8 cellular contexts compared by ENCODE assay signal in the genomic region with DNA sequence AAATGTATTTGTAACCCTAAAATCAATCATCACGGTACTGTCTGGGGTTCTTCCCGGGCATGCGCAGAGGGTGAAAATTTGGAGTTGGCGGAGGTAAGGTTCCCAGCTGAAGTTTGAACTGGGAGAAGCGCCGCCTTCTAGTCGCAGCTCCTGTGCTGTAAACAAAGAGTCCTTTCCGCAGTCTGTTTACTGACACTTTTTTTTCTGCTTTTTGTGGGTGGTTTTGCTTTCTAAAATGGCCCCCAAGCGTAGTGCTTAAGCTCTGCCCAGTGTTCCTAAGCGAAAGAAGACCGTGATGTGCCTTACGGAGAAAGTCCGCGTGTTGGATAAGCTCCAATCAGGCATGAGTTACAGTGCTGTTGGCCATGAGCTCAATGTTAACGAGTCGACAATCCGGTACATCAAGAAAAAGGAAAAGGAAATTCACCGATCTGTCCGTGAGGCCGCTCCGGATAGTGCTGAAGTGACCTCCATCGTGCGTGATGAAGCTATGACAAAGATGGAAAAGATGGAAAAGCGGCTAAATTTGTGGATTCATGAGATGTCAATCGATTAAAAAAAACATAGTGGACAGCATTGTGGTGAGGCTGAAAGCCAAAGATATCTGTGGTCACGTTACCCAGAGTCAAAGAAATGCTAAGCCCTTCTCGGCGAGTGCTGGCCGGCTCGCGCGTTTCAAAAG. TPM values are rescaled to one million over a fixed set of nuclear protein-coding genes. Genes with fewer than 3 reads are reported as not detected.
DNase-seq lines count a peak whose midpoint lies in the region; ATAC-seq, FAIRE-seq and TF ChIP-seq lines count a peak whose summit lies in the region.

No MANE protein-coding gene starts in this region.

- H3K4me1 Mint-ChIP-seq in neural progenitor cell: peaks cover 19% of the 10 kb centered on the region

- H3K27me3 Mint-ChIP-seq in neural progenitor cell (ENCODE audit: insufficient read depth, low read depth): peaks cover 6% of the 10 kb centered on the region

- H3K36me3 Mint-ChIP-seq in neural progenitor cell: peaks cover 19% of the 10 kb centered on the region

- peak overlapping the region; percentile 57 for H3K4me3 ChIP-seq in neural progenitor cell

- peaks cover 7% of the 10 kb centered on the region for H4K20me1 ChIP-seq in neural progenitor cell (ENCODE audit: low read depth)

- peak overlapping the region; percentile 16 for H3K9ac ChIP-seq in neural progenitor cell

- in situ Hi-C loops in KBM-7 (cut with MboI; ENCODE audit: low pct_unique_long_range_greater_than_20kb, low sequenced_read_pairs): no loop called here

- H3K9me3 ChIP-seq in neural progenitor cell (ENCODE audit: low read depth): no peaks in the 10 kb centered on the region

- H3F3A ChIP-seq in neural progenitor cell (ENCODE audit: low read depth): peaks cover 15% of the 10 kb centered on the region

- FAIRE-seq in GM19239 (lab: Jason Lieb, UNC): no peak

- H3K36me3 ChIP-seq in neural progenitor cell: no peaks in the 10 kb centered on the region

- H3K27me3 ChIP-seq in foreskin keratinocyte (no peaks in the 10 kb centered on the region), neural progenitor cell (peaks cover 3% of the 10 kb centered on the region)

- peak; percentile 72 for ATAC-seq in HG03196 (IDR thresholded peaks at IDR 0.05; ENCODE audit: unreplicated experiment)
- peak; percentile 86 for ATAC-seq in foreskin keratinocyte

- H3K4me3 Mint-ChIP-seq in neural progenitor cell: peak overlapping the region; percentile 94

- H3K79me2 ChIP-seq in neural progenitor cell (ENCODE audit: low read depth): peaks cover 43% of the 10 kb centered on the region

- H3K4me2 ChIP-seq in neural progenitor cell: peak overlapping the region; percentile 78

- H3K4me1 ChIP-seq in foreskin keratinocyte: no peaks in the 10 kb centered on the region
- no peaks in the 10 kb centered on the region for H3K4me1 ChIP-seq in neural progenitor cell

- peak overlapping the region; percentile 97 for H2AFZ ChIP-seq in neural progenitor cell (replicated peaks)

- H3K9me3 Mint-ChIP-seq in neural progenitor cell: peaks cover 15% of the 10 kb centered on the region

- TF ChIP-seq CTCF in foreskin keratinocyte (conservative IDR thresholded peaks at IDR 0.05) (no peak), neural progenitor cell (IDR thresholded peaks at IDR 0.05) (no peak)

- peak overlapping the region; percentile 19 for H3K27ac Mint-ChIP-seq in neural progenitor cell

- H3K27ac ChIP-seq in foreskin keratinocyte (peak overlapping the region; percentile 92), neural progenitor cell (peak overlapping the region; percentile 7)

- DNase-seq in D341Med (ENCODE audit: low spot score) (peak; percentile 66), GM19239 (ENCODE audit: insufficient read length, low spot score) (peak; percentile 58), NCI-H460 (ENCODE audit: extremely low read depth, low read depth) (peak; percentile 37), foreskin keratinocyte (peak; percentile 84 to 93), neural progenitor cell (ENCODE audit: low spot score) (peak; percentile 83), KBM-7 (no peak)
- peak; percentile 12 for DNase-seq in activated CD8-positive, alpha-beta memory T cell treated with anti-CD3 and anti-CD28 coated beads, Interleukin-2, amount 50 U/mL, for 24 hours (ENCODE audit: extremely low read depth)

RNA-seq across cellular contexts. Expression of a gene that starts 0.6 kb away (rescaled TPM):
- total RNA-seq in NCI-H460 (2014; rRNA removed; shearing (Covaris generic)): 22.9 and 23.7 TPM in 2 replicates
- polyA plus RNA-seq in NCI-H460 (2014; cell fraction: nucleus; rRNA removed): 13.0 and 20.1 TPM in 2 replicates
- total RNA-seq in foreskin keratinocyte: 47.3 and 52.5 TPM in 2 replicates
- polyA plus RNA-seq in foreskin keratinocyte: 50.5 and 55.2 TPM in 2 replicates
- 134 and 159 TPM in 2 replicates for total RNA-seq in neural progenitor cell (ENCODE audit: low replicate concordance)

RNA-seq across cellular contexts. Expression of a gene that starts 30.6 kb away (rescaled TPM):
- 27.5 and 29.4 TPM in 2 replicates for total RNA-seq in NCI-H460 (2014; rRNA removed; shearing (Covaris generic))
- 10.2 and 17.3 TPM in 2 replicates for polyA plus RNA-seq in NCI-H460 (2014; cell fraction: nucleus; rRNA removed)
- total RNA-seq in foreskin keratinocyte (14.5 and 18.0 TPM in 2 replicates), neural progenitor cell (ENCODE audit: low replicate concordance) (64.1 and 77.0 TPM in 2 replicates)
- 7.4 and 8.6 TPM in 2 replicates for polyA plus RNA-seq in foreskin keratinocyte
